ENCODE assay signal across 9 cellular contexts in genomic region chr20:33299111-33299603, GRCh38. TPM values are rescaled to one million over a fixed set of nuclear protein-coding genes. Genes with fewer than 3 reads are reported as not detected.
A peak's percentile ranks its signal among the peaks of the same experiment; 100 is the strongest.
DNase-seq lines count a peak whose midpoint lies in the region; ATAC-seq and TF ChIP-seq lines count a peak whose summit lies in the region.
"Had no signal": no experiment of that assay in that cellular context is flagged by ENCODE, and none has a peak within 500 bp of the region (broad histone marks: within the 10 kb centered on the region; RNA-seq: fewer than 3 reads in every experiment).

No MANE protein-coding gene starts in this region.

- H3K9me3 ChIP-seq in breast epithelium: no peaks in the 10 kb centered on the region
- H3K9me3 ChIP-seq: BLaER1 treated with 17β-estradiol and CSF1 and Interleukin-3, amounts not matched to agents 10 nM and 100 nM had no signal

- H3K4me3 Mint-ChIP-seq in WTC11: peak overlapping the region; percentile 45; the same call in 1 of the 2 replicates

- TF ChIP-seq POLR2A in breast epithelium (IDR thresholded peaks at IDR 0.05): no peak

- no peaks in the 10 kb centered on the region for H3K36me3 Mint-ChIP-seq in WTC11

- H3K27ac Mint-ChIP-seq in WTC11: no peak overlapping the region

- TF ChIP-seq CTCF in WTC11 (IDR thresholded peaks at IDR 0.05) (peak; percentile 93), breast epithelium (IDR thresholded peaks at IDR 0.05) (peak; percentile 47 to 80 (median 75))

- POLR2A ChIA-PET in WTC11 (lab: Charles Lee): interaction anchor here (0.6 kb wide), 1 partner anchor 538 kb away, joined by 3 read pairs; no protein-coding TSS in a partner anchor

- H3K4me3 ChIP-seq in breast epithelium: no peak overlapping the region
- H3K4me3 ChIP-seq: BLaER1 treated with 17β-estradiol and CSF1 and Interleukin-3, amounts not matched to agents 10 nM and 100 nM had no signal

- no peaks in the 10 kb centered on the region for H3K27me3 ChIP-seq in breast epithelium
- H3K27me3 ChIP-seq: BLaER1 treated with 17β-estradiol and CSF1 and Interleukin-3, amounts not matched to agents 10 nM and 100 nM had no signal

- intact Hi-C loops in breast epithelium (cut with DNase I; ENCODE audit: low total_unique reads): no loop called here

- H3K9me3 Mint-ChIP-seq in WTC11: no peaks in the 10 kb centered on the region

- no peak overlapping the region for H3K27ac ChIP-seq in breast epithelium
- H3K27ac ChIP-seq: BLaER1 treated with 17β-estradiol and CSF1 and Interleukin-3, amounts not matched to agents 10 nM and 100 nM had no signal

- DNase-seq in NCI-H1694 treated with DMSO at 0.1 percent for 48 hours (lab: John Stamatoyannopoulos, UW) (peak; percentile 28), NCI-H1694 (lab: John Stamatoyannopoulos, UW) (no peak), NCI-H2029 treated with DMSO at 0.1 percent for 48 hours (lab: John Stamatoyannopoulos, UW) (peak; percentile 52), WTC11 (ENCODE audit: low spot score) (peak; percentile 93), breast epithelium (ENCODE audit: low spot score in 2 of 2) (peak; percentile 26 to 65), kidney glomerular epithelial cell (lab: John Stamatoyannopoulos, UW) (peak; percentile 54)
- peak; percentile 54 for DNase-seq in stimulated activated CD4-positive, alpha-beta T cell treated with anti-CD3 and anti-CD28 coated beads, Interleukin-2, amount 100 ng/mL, for 4 hours (ENCODE audit: low read depth)

- peaks cover 7% of the 10 kb centered on the region; the same call in 1 of the 2 replicates for H3K4me1 Mint-ChIP-seq in WTC11

- peak; percentile 97 for ATAC-seq in WTC11
- no peak for ATAC-seq in HG03442 (IDR thresholded peaks at IDR 0.05; ENCODE audit: unreplicated experiment)

- CTCF ChIA-PET in WTC11 (lab: Charles Lee): interaction anchor here (0.5 to 3.4 kb wide), 18 partner anchors 11 to 482 kb away, joined by 3 to 33 read pairs (median 4); partner anchors contain the start of gene ACTL10

- no peaks in the 10 kb centered on the region for H3K36me3 ChIP-seq in breast epithelium
- H3K36me3 ChIP-seq: BLaER1 treated with 17β-estradiol and CSF1 and Interleukin-3, amounts not matched to agents 10 nM and 100 nM had no signal

- H3K27me3 Mint-ChIP-seq in WTC11 (ENCODE audit: low read depth): 0 out of 2 replicates have a peak, but pooled peaks cover 3% of the 10 kb centered on the region

- no peaks in the 10 kb centered on the region for H3K4me1 ChIP-seq in breast epithelium

TF ChIP-seq in WTC11, 78 proteins besides CTCF, POLR2A, EP300 and RAD21:
- TF ChIP-seq USF1 (CRISPR knock-in tag; IDR thresholded peaks at IDR 0.05) (no peak; the same call in 1 of the 2 replicates), GABPB1 (CRISPR knock-in tag; IDR thresholded peaks at IDR 0.05) (peak; percentile 55; the same call in 1 of the 2 replicates), PRRX2 (CRISPR knock-in tag; IDR thresholded peaks at IDR 0.05) (no peak), ZNF138 (CRISPR knock-in tag; conservative IDR thresholded peaks at IDR 0.05) (no peak), ZNF263 (CRISPR knock-in tag; IDR thresholded peaks at IDR 0.05; ENCODE audit: low read depth) (no peak), TP53 (CRISPR knock-in tag; IDR thresholded peaks at IDR 0.05) (no peak), FOXK1 (CRISPR knock-in tag; IDR thresholded peaks at IDR 0.05) (0 out of 2 replicates have a peak, but pooled peaks have one; percentile 23), ETV6 (CRISPR knock-in tag; IDR thresholded peaks at IDR 0.05) (peak; percentile 40; the same call in 1 of the 2 replicates), HMGXB4 (CRISPR knock-in tag; IDR thresholded peaks at IDR 0.05) (peak; percentile 28; the same call in 1 of the 2 replicates), USF2 (CRISPR knock-in tag; IDR thresholded peaks at IDR 0.05) (peak; percentile 34; the same call in 1 of the 2 replicates)

RNA-seq across cellular contexts. Expression of gene BPIFB1, which starts 16.1 kb away (rescaled TPM):
- total RNA-seq in WTC11 (2021) (0.09 to 0.11 TPM in 2 of 3 replicates, not detected in the other), breast epithelium (1 to 10 TPM in 1 of 3 donors, under 1 TPM in 1, not detected in 1; 0.66 to 1.0 TPM)
